27 cellular contexts compared by ENCODE assay signal in the genomic region with DNA sequence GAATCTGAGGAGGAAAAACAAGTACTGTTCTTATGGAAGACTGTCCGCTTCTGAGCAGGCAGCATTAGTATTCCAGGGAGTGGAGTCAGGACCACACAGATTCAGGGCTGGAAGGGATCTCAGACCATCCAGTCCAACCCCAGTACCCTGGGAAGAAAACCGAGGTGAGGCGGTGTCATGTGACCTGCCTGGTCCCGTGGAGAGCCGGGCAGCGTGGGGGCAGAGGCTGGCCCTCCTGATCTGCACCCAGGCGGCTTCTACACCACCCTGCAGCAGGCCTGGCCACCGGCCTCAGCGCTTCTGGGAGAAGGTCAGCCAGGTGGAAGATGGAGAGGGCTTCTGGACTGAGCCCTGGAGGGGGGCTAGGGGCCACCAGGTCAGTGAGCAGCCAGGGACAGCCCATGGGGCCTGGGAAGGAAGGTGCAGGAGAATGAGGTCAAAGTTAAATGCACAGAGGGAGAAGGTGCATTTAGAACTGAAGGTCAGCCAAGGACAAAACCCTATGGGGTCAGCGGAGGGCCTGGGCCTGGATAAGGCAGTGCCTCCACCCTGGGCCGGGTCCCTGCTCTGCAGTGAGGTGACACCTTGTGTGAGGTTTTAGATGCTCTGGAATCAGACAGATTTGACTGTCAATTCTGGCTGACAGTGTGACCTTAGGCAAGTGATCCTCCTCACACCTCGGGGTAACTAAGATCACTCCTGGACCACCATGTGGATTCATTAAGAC. TPM values are rescaled to one million over a fixed set of nuclear protein-coding genes. Genes with fewer than 3 reads are reported as not detected.
DNase-seq lines count a peak whose midpoint lies in the region; ATAC-seq, FAIRE-seq and TF ChIP-seq lines count a peak whose summit lies in the region.
"Had no signal": no experiment of that assay in that cellular context is flagged by ENCODE, and none has a peak within 500 bp of the region (broad histone marks: within the 10 kb centered on the region; RNA-seq: fewer than 3 reads in every experiment).

No MANE protein-coding gene starts in this region.

- no peak for TF ChIP-seq RAD21 in SK-N-SH (IDR thresholded peaks at IDR 0.05; ENCODE audit: low read length)

- peak overlapping the region; percentile 77 to 98 (median 96) for H3K27ac Mint-ChIP-seq in nephron
- H3K27ac Mint-ChIP-seq: natural killer cell; stimulated activated naive CD8-positive, alpha-beta T cell treated with anti-CD3 and anti-CD28 coated beads, Interleukin-15, Interleukin-2, amounts not matched to agents 100 ng/mL and 50 ng/mL, for 24 hours had no signal

- no peak overlapping the region; the same call in 1 of the 2 replicates for H3K4me2 ChIP-seq in SK-N-SH

- H3K9me3 ChIP-seq in SK-N-SH = no peaks in the 10 kb centered on the region
- H3K9me3 ChIP-seq: HAP-1, upper lobe of right lung had no signal

- CTCF ChIA-PET in SK-N-SH (lab: Yijun Ruan, JAX) = interaction anchor here (1.0 to 5.6 kb wide), 4 partner anchors 11 to 101 kb away, joined by 3 to 43 read pairs (median 4); no protein-coding TSS in a partner anchor

- H3K27ac ChIP-seq in SK-N-SH (ENCODE audit: low read depth in 2 of 2, low read length in 1 of 2) (no peak overlapping the region), cingulate gyrus (ENCODE audit: low read depth, low read length) (peak overlapping the region; percentile 85), temporal lobe (ENCODE audit: low read depth, low read length) (peak overlapping the region; percentile 87)
- H3K27ac ChIP-seq: 22Rv1, foreskin keratinocyte had no signal

- DNase-seq in SK-N-SH = no peak
- no peak for DNase-seq in COR-L47 (lab: John Stamatoyannopoulos, UW)
- DNase-seq in GM19239 (ENCODE audit: insufficient read length, low spot score) = no peak
- DNase-seq in NCI-H526 treated with DMSO at 0.1 percent for 48 hours (lab: John Stamatoyannopoulos, UW) = no peak
- DNase-seq: activated CD4-positive, CD25-positive, alpha-beta regulatory T cell; activated CD8-positive, alpha-beta memory T cell treated with anti-CD3 and anti-CD28 coated beads for 24 hours; AML-193; foreskin keratinocyte; islet precursor cell; Kasumi-1; mammary epithelial cell; natural killer cell; NCI-H1092; NCI-H1930; NCI-H345; stimulated activated CD4-positive, alpha-beta T cell treated with anti-CD3 and anti-CD28 coated beads, Interleukin-4, amount 100 ng/mL, for 1 hour; T-helper 9 cell; upper lobe of right lung had no signal

- H3K9me3 Mint-ChIP-seq in nephron = no peaks in the 10 kb centered on the region
- H3K9me3 Mint-ChIP-seq: natural killer cell; stimulated activated naive CD8-positive, alpha-beta T cell treated with anti-CD3 and anti-CD28 coated beads, Interleukin-15, Interleukin-2, amounts not matched to agents 100 ng/mL and 50 ng/mL, for 24 hours had no signal

- no peak overlapping the region for H2AFZ ChIP-seq in SK-N-SH (ENCODE audit: low read depth)

- peaks cover 55% of the 10 kb centered on the region for H3K4me1 Mint-ChIP-seq in nephron
- H3K4me1 Mint-ChIP-seq: natural killer cell had no signal

- H3K36me3 Mint-ChIP-seq in nephron (ENCODE audit: low read depth) = peaks cover 20% of the 10 kb centered on the region

- peak overlapping the region in 2 of 3 experiments; percentile 16 to 75 for H3K4me3 Mint-ChIP-seq in nephron
- H3K4me3 Mint-ChIP-seq: natural killer cell; stimulated activated naive CD8-positive, alpha-beta T cell treated with anti-CD3 and anti-CD28 coated beads, Interleukin-15, Interleukin-2, amounts not matched to agents 100 ng/mL and 50 ng/mL, for 24 hours had no signal

- peaks cover 4 to 23% of the 10 kb centered on the region in 2 experiments for H3K36me3 ChIP-seq in SK-N-SH (replicated peaks in 1 of 2; ENCODE audit: control insufficient read depth in 1 of 2, insufficient read depth in 2 of 2, low read length in 1 of 2)
- H3K36me3 ChIP-seq: HAP-1 had no signal

- POLR2A ChIA-PET in SK-N-SH (lab: Yijun Ruan, JAX) = interaction anchor here (0.6 kb wide), 1 partner anchor 11 kb away, joined by 3 read pairs; no protein-coding TSS in a partner anchor

- peaks cover 2% of the 10 kb centered on the region for H3F3A ChIP-seq in SK-N-SH (replicated peaks; ENCODE audit: insufficient read depth)

- no peaks in the 10 kb centered on the region for H3K27me3 Mint-ChIP-seq in nephron (ENCODE audit: low read depth)
- H3K27me3 Mint-ChIP-seq: stimulated activated naive CD8-positive, alpha-beta T cell treated with anti-CD3 and anti-CD28 coated beads, Interleukin-15, Interleukin-2, amounts not matched to agents 100 ng/mL and 50 ng/mL, for 24 hours had no signal

- no peaks in the 10 kb centered on the region for H3K79me2 ChIP-seq in SK-N-SH (ENCODE audit: insufficient read depth)

- no peak for TF ChIP-seq EP300 in SK-N-SH (IDR thresholded peaks at IDR 0.05; ENCODE audit: borderline replicate concordance in 1 of 2, low read depth in 1 of 2, low read length in 1 of 2)

- 90% methylated on average over 12 of the region's 12 CpGs for WGBS in SK-N-SH (ENCODE audit: low lambda C conversion rate)

- peaks cover 5 to 18% of the 10 kb centered on the region in 2 experiments; a peak in 3 of 4 replicates for H3K4me1 ChIP-seq in SK-N-SH (ENCODE audit: control insufficient read depth in 1 of 2, insufficient read depth in 2 of 2, low read depth in 1 of 2, low read length in 1 of 2)
- H3K4me1 ChIP-seq: HAP-1 had no signal

- H4K20me1 ChIP-seq in SK-N-SH (ENCODE audit: insufficient read depth) = no peaks in the 10 kb centered on the region

- no peak for ATAC-seq in SK-N-SH treated with all-trans-retinoic acid at 6 μM for 48 hours
- ATAC-seq: natural killer cell, upper lobe of right lung had no signal

- no peak for FAIRE-seq in GM19239 (lab: Jason Lieb, UNC)
- FAIRE-seq: HTR-8/SVneo had no signal

- TF ChIP-seq CTCF in SK-N-SH (IDR thresholded peaks at IDR 0.05) (no peak), nephron (IDR thresholded peaks at IDR 0.05; ENCODE audit: unreplicated experiment in 3 of 3) (no peak)

- no peaks in the 10 kb centered on the region for H3K9me2 ChIP-seq in SK-N-SH

- no peaks in the 10 kb centered on the region for H3K27me3 ChIP-seq in SK-N-SH (ENCODE audit: insufficient read depth)
- H3K27me3 ChIP-seq: foreskin keratinocyte, upper lobe of right lung had no signal

- H3K4me3 ChIP-seq in SK-N-SH (ENCODE audit: low read depth in 2 of 2, low read length in 1 of 2) = no peak overlapping the region
- H3K4me3 ChIP-seq: HAP-1, skin epidermis, upper lobe of right lung had no signal

- H3K9ac ChIP-seq in SK-N-SH = no peak overlapping the region

TF ChIP-seq in SK-N-SH, 30 proteins besides CTCF, POLR2A, EP300 and RAD21:
- no peak for TF ChIP-seq FOXJ3 (CRISPR knock-in tag; IDR thresholded peaks at IDR 0.05)
- TF ChIP-seq, protein P1, sequence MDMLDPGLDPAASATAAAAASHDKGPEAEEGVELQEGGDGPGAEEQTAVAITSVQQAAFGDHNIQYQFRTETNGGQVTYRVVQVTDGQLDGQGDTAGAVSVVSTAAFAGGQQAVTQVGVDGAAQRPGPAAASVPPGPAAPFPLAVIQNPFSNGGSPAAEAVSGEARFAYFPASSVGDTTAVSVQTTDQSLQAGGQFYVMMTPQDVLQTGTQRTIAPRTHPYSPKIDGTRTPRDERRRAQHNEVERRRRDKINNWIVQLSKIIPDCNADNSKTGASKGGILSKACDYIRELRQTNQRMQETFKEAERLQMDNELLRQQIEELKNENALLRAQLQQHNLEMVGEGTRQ (IDR thresholded peaks at IDR 0.05; ENCODE audit: borderline replicate concordance, low read depth, low read length) = no peak
- TF ChIP-seq MEF2A (IDR thresholded peaks at IDR 0.05; ENCODE audit: borderline replicate concordance, low read depth) = no peak
- no peak for TF ChIP-seq JUND (IDR thresholded peaks at IDR 0.05)
- TF ChIP-seq, protein P2, sequence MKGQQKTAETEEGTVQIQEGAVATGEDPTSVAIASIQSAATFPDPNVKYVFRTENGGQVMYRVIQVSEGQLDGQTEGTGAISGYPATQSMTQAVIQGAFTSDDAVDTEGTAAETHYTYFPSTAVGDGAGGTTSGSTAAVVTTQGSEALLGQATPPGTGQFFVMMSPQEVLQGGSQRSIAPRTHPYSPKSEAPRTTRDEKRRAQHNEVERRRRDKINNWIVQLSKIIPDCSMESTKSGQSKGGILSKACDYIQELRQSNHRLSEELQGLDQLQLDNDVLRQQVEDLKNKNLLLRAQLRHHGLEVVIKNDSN (IDR thresholded peaks at IDR 0.05; ENCODE audit: borderline replicate concordance, low read depth) = 0 out of 2 replicates have a peak, but pooled peaks have one; percentile 20
- no peak for TF ChIP-seq GATA2 (CRISPR knock-in tag; IDR thresholded peaks at IDR 0.05)
- TF ChIP-seq SIN3A (IDR thresholded peaks at IDR 0.05; ENCODE audit: borderline replicate concordance, low read depth, low read length) = no peak
- TF ChIP-seq POLR2AphosphoS5 (IDR thresholded peaks at IDR 0.05; ENCODE audit: low read depth, low read length) = no peak

TF ChIP-seq in SK-N-SH treated with all-trans-retinoic acid at 6 μM for 48 hours, 23 proteins besides CTCF, POLR2A, EP300 and RAD21 (continues in another document):
- TF ChIP-seq TOX (CRISPR knock-in tag; IDR thresholded peaks at IDR 0.05; ENCODE audit: borderline replicate concordance) (no peak), ZNF8 (CRISPR knock-in tag; IDR thresholded peaks at IDR 0.05) (no peak)
- TF ChIP-seq, protein P3, sequence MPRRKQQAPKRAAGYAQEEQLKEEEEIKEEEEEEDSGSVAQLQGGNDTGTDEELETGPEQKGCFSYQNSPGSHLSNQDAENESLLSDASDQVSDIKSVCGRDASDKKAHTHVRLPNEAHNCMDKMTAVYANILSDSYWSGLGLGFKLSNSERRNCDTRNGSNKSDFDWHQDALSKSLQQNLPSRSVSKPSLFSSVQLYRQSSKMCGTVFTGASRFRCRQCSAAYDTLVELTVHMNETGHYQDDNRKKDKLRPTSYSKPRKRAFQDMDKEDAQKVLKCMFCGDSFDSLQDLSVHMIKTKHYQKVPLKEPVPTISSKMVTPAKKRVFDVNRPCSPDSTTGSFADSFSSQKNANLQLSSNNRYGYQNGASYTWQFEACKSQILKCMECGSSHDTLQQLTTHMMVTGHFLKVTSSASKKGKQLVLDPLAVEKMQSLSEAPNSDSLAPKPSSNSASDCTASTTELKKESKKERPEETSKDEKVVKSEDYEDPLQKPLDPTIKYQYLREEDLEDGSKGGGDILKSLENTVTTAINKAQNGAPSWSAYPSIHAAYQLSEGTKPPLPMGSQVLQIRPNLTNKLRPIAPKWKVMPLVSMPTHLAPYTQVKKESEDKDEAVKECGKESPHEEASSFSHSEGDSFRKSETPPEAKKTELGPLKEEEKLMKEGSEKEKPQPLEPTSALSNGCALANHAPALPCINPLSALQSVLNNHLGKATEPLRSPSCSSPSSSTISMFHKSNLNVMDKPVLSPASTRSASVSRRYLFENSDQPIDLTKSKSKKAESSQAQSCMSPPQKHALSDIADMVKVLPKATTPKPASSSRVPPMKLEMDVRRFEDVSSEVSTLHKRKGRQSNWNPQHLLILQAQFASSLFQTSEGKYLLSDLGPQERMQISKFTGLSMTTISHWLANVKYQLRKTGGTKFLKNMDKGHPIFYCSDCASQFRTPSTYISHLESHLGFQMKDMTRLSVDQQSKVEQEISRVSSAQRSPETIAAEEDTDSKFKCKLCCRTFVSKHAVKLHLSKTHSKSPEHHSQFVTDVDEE (CRISPR knock-in tag; IDR thresholded peaks at IDR 0.05) = no peak

RNA-seq across cellular contexts. Expression of a gene that starts 45.9 kb away (rescaled TPM):
- 30.9 and 33.2 TPM in 2 replicates for polyA plus RNA-seq in SK-N-SH (2012; rRNA removed)
- 12.9 and 21.9 TPM in 2 replicates for polyA plus RNA-seq in SK-N-SH (2012; cell fraction: cytosol; rRNA removed)
- 48.4 and 53.9 TPM in 2 replicates for polyA plus RNA-seq in SK-N-SH (2012; cell fraction: nucleus; rRNA removed)
- total RNA-seq in temporal lobe = 21.4 TPM

Comparison
In these comparisons a context has a peak if more than half of its experiments do, and no peak if none do; other contexts are left out.
1. H3K27ac ChIP-seq: peak in cingulate gyrus (single experiment) and temporal lobe (single experiment); none in SK-N-SH (0 of 2).